Comparison of ENCODE assay signal across 2 cellular contexts in the genomic region with DNA sequence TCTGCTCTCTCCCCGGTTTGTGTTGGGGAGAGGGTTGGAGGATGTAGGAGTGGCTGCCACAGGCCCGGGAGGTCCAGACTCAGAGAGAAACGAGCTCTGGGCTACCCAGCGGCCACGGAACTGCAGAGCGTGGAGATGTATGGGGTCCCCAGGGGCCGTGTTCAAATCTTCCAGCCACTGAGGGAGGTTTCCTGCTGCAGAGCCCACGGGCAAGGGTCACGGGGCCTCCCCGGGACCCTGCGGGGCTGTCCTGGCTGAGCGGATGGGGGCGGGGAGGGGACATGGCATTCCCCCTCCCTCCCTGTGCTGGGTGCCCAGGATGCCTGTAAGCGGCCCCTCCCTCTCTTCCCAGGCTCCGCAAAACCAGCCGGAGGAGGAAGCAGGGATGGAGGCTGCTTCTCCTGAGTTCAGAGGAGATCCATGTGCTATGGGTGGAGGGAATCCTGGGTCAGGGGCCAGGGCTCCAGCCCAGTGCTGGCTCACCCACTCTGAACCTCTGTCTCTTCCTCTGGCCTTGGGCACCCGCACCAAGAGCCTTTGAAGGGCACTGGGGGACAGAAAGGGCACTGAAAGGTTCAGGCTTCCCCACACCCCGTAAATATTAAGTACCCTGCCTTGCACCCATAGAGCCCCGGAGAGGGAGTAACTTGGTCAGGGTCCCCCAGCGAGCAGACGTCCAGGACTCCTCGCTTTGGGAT.
TF ChIP-seq lines count a peak whose summit lies in the region.

No MANE protein-coding gene starts in this region.

TF ChIP-seq in liver, 16 proteins besides CTCF, POLR2A, EP300 and RAD21:
- no peak for TF ChIP-seq HNF4A (conservative IDR thresholded peaks at IDR 0.05)
- TF ChIP-seq FOXA1 (IDR thresholded peaks at IDR 0.05) = no peak
- no peak for TF ChIP-seq HNF4G (IDR thresholded peaks at IDR 0.05)
- no peak for TF ChIP-seq GABPA (IDR thresholded peaks at IDR 0.05 in 1 of 2, conservative IDR thresholded peaks at IDR 0.05 in 1 of 2)
- TF ChIP-seq, protein P1, sequence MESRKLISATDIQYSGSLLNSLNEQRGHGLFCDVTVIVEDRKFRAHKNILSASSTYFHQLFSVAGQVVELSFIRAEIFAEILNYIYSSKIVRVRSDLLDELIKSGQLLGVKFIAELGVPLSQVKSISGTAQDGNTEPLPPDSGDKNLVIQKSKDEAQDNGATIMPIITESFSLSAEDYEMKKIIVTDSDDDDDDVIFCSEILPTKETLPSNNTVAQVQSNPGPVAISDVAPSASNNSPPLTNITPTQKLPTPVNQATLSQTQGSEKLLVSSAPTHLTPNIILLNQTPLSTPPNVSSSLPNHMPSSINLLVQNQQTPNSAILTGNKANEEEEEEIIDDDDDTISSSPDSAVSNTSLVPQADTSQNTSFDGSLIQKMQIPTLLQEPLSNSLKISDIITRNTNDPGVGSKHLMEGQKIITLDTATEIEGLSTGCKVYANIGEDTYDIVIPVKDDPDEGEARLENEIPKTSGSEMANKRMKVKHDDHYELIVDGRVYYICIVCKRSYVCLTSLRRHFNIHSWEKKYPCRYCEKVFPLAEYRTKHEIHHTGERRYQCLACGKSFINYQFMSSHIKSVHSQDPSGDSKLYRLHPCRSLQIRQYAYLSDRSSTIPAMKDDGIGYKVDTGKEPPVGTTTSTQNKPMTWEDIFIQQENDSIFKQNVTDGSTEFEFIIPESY (IDR thresholded peaks at IDR 0.05) = no peak
- no peak for TF ChIP-seq YY1 (IDR thresholded peaks at IDR 0.05)
- TF ChIP-seq, protein P2, sequence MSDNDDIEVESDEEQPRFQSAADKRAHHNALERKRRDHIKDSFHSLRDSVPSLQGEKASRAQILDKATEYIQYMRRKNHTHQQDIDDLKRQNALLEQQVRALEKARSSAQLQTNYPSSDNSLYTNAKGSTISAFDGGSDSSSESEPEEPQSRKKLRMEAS (IDR thresholded peaks at IDR 0.05) = no peak
- TF ChIP-seq, protein P3, sequence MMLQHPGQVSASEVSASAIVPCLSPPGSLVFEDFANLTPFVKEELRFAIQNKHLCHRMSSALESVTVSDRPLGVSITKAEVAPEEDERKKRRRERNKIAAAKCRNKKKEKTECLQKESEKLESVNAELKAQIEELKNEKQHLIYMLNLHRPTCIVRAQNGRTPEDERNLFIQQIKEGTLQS (IDR thresholded peaks at IDR 0.05) = no peak
- TF ChIP-seq RXRA (IDR thresholded peaks at IDR 0.05) = no peak
- TF ChIP-seq NR2F2 (IDR thresholded peaks at IDR 0.05) = no peak
- no peak for TF ChIP-seq EGR1 (IDR thresholded peaks at IDR 0.05; ENCODE audit: low read depth in 2 of 2)
- TF ChIP-seq TAF1 (conservative IDR thresholded peaks at IDR 0.05) = no peak
- TF ChIP-seq FOXA2 (IDR thresholded peaks at IDR 0.05) = no peak
- TF ChIP-seq JUND (IDR thresholded peaks at IDR 0.05) = no peak
- no peak for TF ChIP-seq SP1 (IDR thresholded peaks at IDR 0.05)
- TF ChIP-seq, protein P4, sequence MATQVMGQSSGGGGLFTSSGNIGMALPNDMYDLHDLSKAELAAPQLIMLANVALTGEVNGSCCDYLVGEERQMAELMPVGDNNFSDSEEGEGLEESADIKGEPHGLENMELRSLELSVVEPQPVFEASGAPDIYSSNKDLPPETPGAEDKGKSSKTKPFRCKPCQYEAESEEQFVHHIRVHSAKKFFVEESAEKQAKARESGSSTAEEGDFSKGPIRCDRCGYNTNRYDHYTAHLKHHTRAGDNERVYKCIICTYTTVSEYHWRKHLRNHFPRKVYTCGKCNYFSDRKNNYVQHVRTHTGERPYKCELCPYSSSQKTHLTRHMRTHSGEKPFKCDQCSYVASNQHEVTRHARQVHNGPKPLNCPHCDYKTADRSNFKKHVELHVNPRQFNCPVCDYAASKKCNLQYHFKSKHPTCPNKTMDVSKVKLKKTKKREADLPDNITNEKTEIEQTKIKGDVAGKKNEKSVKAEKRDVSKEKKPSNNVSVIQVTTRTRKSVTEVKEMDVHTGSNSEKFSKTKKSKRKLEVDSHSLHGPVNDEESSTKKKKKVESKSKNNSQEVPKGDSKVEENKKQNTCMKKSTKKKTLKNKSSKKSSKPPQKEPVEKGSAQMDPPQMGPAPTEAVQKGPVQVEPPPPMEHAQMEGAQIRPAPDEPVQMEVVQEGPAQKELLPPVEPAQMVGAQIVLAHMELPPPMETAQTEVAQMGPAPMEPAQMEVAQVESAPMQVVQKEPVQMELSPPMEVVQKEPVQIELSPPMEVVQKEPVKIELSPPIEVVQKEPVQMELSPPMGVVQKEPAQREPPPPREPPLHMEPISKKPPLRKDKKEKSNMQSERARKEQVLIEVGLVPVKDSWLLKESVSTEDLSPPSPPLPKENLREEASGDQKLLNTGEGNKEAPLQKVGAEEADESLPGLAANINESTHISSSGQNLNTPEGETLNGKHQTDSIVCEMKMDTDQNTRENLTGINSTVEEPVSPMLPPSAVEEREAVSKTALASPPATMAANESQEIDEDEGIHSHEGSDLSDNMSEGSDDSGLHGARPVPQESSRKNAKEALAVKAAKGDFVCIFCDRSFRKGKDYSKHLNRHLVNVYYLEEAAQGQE (IDR thresholded peaks at IDR 0.05) = no peak

TF ChIP-seq in HepG2, 621 proteins besides CTCF, POLR2A, EP300 and RAD21:
- TF ChIP-seq, protein P5, sequence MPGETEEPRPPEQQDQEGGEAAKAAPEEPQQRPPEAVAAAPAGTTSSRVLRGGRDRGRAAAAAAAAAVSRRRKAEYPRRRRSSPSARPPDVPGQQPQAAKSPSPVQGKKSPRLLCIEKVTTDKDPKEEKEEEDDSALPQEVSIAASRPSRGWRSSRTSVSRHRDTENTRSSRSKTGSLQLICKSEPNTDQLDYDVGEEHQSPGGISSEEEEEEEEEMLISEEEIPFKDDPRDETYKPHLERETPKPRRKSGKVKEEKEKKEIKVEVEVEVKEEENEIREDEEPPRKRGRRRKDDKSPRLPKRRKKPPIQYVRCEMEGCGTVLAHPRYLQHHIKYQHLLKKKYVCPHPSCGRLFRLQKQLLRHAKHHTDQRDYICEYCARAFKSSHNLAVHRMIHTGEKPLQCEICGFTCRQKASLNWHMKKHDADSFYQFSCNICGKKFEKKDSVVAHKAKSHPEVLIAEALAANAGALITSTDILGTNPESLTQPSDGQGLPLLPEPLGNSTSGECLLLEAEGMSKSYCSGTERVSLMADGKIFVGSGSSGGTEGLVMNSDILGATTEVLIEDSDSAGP (CRISPR knock-in tag; IDR thresholded peaks at IDR 0.05; ENCODE audit: borderline replicate concordance) = no peak
- TF ChIP-seq ZNF766 (CRISPR knock-in tag; IDR thresholded peaks at IDR 0.05; ENCODE audit: borderline replicate concordance) = no peak
- TF ChIP-seq, protein P6, sequence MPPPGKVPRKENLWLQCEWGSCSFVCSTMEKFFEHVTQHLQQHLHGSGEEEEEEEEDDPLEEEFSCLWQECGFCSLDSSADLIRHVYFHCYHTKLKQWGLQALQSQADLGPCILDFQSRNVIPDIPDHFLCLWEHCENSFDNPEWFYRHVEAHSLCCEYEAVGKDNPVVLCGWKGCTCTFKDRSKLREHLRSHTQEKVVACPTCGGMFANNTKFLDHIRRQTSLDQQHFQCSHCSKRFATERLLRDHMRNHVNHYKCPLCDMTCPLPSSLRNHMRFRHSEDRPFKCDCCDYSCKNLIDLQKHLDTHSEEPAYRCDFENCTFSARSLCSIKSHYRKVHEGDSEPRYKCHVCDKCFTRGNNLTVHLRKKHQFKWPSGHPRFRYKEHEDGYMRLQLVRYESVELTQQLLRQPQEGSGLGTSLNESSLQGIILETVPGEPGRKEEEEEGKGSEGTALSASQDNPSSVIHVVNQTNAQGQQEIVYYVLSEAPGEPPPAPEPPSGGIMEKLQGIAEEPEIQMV (CRISPR knock-in tag; IDR thresholded peaks at IDR 0.05; ENCODE audit: low read depth) = no peak
- no peak for TF ChIP-seq RARG (CRISPR knock-in tag; IDR thresholded peaks at IDR 0.05; ENCODE audit: low read depth)
- TF ChIP-seq, protein P7, sequence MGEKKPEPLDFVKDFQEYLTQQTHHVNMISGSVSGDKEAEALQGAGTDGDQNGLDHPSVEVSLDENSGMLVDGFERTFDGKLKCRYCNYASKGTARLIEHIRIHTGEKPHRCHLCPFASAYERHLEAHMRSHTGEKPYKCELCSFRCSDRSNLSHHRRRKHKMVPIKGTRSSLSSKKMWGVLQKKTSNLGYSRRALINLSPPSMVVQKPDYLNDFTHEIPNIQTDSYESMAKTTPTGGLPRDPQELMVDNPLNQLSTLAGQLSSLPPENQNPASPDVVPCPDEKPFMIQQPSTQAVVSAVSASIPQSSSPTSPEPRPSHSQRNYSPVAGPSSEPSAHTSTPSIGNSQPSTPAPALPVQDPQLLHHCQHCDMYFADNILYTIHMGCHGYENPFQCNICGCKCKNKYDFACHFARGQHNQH (CRISPR knock-in tag; IDR thresholded peaks at IDR 0.05) = no peak
- TF ChIP-seq ZNF34 (CRISPR knock-in tag; IDR thresholded peaks at IDR 0.05; ENCODE audit: borderline replicate concordance) = no peak
